ENCODE assay signal across 11 cellular contexts in genomic region chr15:31359722-31360111, GRCh38. TPM values are rescaled to one million over a fixed set of nuclear protein-coding genes. Genes with fewer than 3 reads are reported as not detected.
DNase-seq lines count a peak whose midpoint lies in the region; ATAC-seq and TF ChIP-seq lines count a peak whose summit lies in the region.
"Had no signal": no experiment of that assay in that cellular context is flagged by ENCODE, and none has a peak within 500 bp of the region (broad histone marks: within the 10 kb centered on the region; RNA-seq: fewer than 3 reads in every experiment).

No MANE protein-coding gene starts in this region.

- 49 to 54% (median 49%) methylated on average over 7 of the region's 7 CpGs for WGBS in psoas muscle, 3 donors
- WGBS in GM23248 (ENCODE audit: low coverage in 1 of 2, low lambda C conversion rate in 2 of 2, missing lambda C conversion rate in 2 of 2), 2 experiments: 58 to 62% methylated on average over 7 of the region's 7 CpGs

- H3K9me3 Mint-ChIP-seq in dendritic cell treated with granulocyte-macrophage colony-stimulating factor and Interleukin-4, amounts not matched to agents 40 ng/mL and 50 ng/mL, for 4 days: no peaks in the 10 kb centered on the region
- H3K9me3 Mint-ChIP-seq: endodermal cell had no signal

- no peak for TF ChIP-seq CTCF in psoas muscle (IDR thresholded peaks at IDR 0.05)

- H3K27ac Mint-ChIP-seq in dendritic cell treated with granulocyte-macrophage colony-stimulating factor and Interleukin-4, amounts not matched to agents 40 ng/mL and 50 ng/mL, for 4 days: peak overlapping the region; percentile 61
- H3K27ac Mint-ChIP-seq: endodermal cell had no signal

- no peaks in the 10 kb centered on the region for H3K9me2 ChIP-seq in GM23248 (ENCODE audit: insufficient read depth)

- no peak overlapping the region for H3K4me3 ChIP-seq in psoas muscle
- no peak overlapping the region for H3K4me3 ChIP-seq in GM23248
- H3K4me3 ChIP-seq: MG63 had no signal

- H3K9ac ChIP-seq in GM23248: no peak overlapping the region

- no peaks in the 10 kb centered on the region for H3F3A ChIP-seq in GM23248 (ENCODE audit: insufficient read depth)

- H2AFZ ChIP-seq in GM23248: no peak overlapping the region

- H3K36me3 Mint-ChIP-seq in dendritic cell treated with granulocyte-macrophage colony-stimulating factor and Interleukin-4, amounts not matched to agents 40 ng/mL and 50 ng/mL, for 4 days (ENCODE audit: low read depth): peaks cover 63% of the 10 kb centered on the region

- H3K36me3 ChIP-seq in psoas muscle (ENCODE audit: insufficient read depth in 1 of 2, low read depth in 1 of 2) (no peaks in the 10 kb centered on the region), GM23248 (ENCODE audit: low read depth) (no peaks in the 10 kb centered on the region)

- in situ Hi-C loops in GM23248 (cut with MboI): no loop called here

- intact Hi-C loops in dendritic cell treated with granulocyte-macrophage colony-stimulating factor and Interleukin-4, amounts not matched to agents 40 ng/mL and 50 ng/mL, for 4 days (cut with micrococcal nuclease): loop anchor here (5.0 to 10.0 kb wide), 2 partner anchors 38 to 125 kb away; no protein-coding TSS in a partner anchor
- intact Hi-C loops in psoas muscle (cut with DNase I): loop anchor here in 1 of 2 donors (5.0 kb wide), 1 partner anchor 38 kb away; no protein-coding TSS in a partner anchor

- no peaks in the 10 kb centered on the region for H4K20me1 ChIP-seq in GM23248 (ENCODE audit: insufficient read depth)

- peaks cover 100% of the 10 kb centered on the region for H3K4me1 Mint-ChIP-seq in dendritic cell treated with granulocyte-macrophage colony-stimulating factor and Interleukin-4, amounts not matched to agents 40 ng/mL and 50 ng/mL, for 4 days (ENCODE audit: low read depth)

- DNase-seq in DMS53 (lab: John Stamatoyannopoulos, UW) (peak; percentile 28), DMS53 treated with DMSO at 0.1 percent for 48 hours (lab: John Stamatoyannopoulos, UW; ENCODE audit: unreplicated experiment) (no peak), NCI-H69 (lab: John Stamatoyannopoulos, UW) (peak; percentile 55), psoas muscle (no peak), 8988T (no peak), GM23248 (no peak)
- DNase-seq in stimulated activated CD4-positive, alpha-beta T cell treated with anti-CD3 and anti-CD28 coated beads, Interleukin-4, amount 100 ng/mL, for 1 hour: no peak
- DNase-seq: activated CD4-positive, alpha-beta T cell treated with anti-CD3 and anti-CD28 coated beads, Interleukin-2, amount 50 U/mL, for 4 hours; endodermal cell; MG63 had no signal

- peak overlapping the region; percentile 5 for H3K4me3 Mint-ChIP-seq in dendritic cell treated with granulocyte-macrophage colony-stimulating factor and Interleukin-4, amounts not matched to agents 40 ng/mL and 50 ng/mL, for 4 days
- H3K4me3 Mint-ChIP-seq: endodermal cell had no signal

- no peaks in the 10 kb centered on the region for H3K27me3 Mint-ChIP-seq in dendritic cell treated with granulocyte-macrophage colony-stimulating factor and Interleukin-4, amounts not matched to agents 40 ng/mL and 50 ng/mL, for 4 days

- H3K27me3 ChIP-seq in psoas muscle (ENCODE audit: insufficient read depth in 3 of 3, low read length in 2 of 3) (no peaks in the 10 kb centered on the region), GM23248 (replicated peaks; ENCODE audit: insufficient read depth) (no peaks in the 10 kb centered on the region)
- H3K27me3 ChIP-seq: MG63 had no signal

- no peak overlapping the region for H3K4me2 ChIP-seq in GM23248 (ENCODE audit: unreplicated experiment)

- H3K4me1 ChIP-seq in psoas muscle (peaks cover 94% of the 10 kb centered on the region), GM23248 (ENCODE audit: insufficient read depth) (0 out of 2 replicates have a peak, but pooled peaks cover 11% of the 10 kb centered on the region)

- peaks cover 100% of the 10 kb centered on the region for H3K79me2 ChIP-seq in GM23248 (ENCODE audit: insufficient read depth)

- peak in 1 of 4 donors; percentile 3 for ATAC-seq in psoas muscle

- peak overlapping the region; percentile 89 for H3K27ac ChIP-seq in psoas muscle
- no peak overlapping the region for H3K27ac ChIP-seq in GM23248

- H3K9me3 ChIP-seq in psoas muscle: no peaks in the 10 kb centered on the region
- H3K9me3 ChIP-seq in GM23248 (ENCODE audit: low read depth): no peaks in the 10 kb centered on the region
- H3K9me3 ChIP-seq: MG63 had no signal

RNA-seq across cellular contexts. Expression of gene KLF13, which starts 33.1 kb away (rescaled TPM):
- total RNA-seq in psoas muscle: 10 to 100 TPM; 11.9 to 45.6 (median 25.2) TPM
- polyA plus RNA-seq in psoas muscle (10 to 100 TPM; 14.5 to 29.0 (median 20.4) TPM), GM23248 (2016; fragmentation: Nextera tagmentation; extraction: Ambion mirVana) (8.0 and 9.1 TPM in 2 replicates)
- 27.8 and 38.9 TPM in 2 replicates for total RNA-seq in GM23248 (2014; rRNA removed; shearing (Covaris generic))

Comparison
In these comparisons a context has a peak if more than half of its experiments do, and no peak if none do; other contexts are left out.
1. DNase-seq: peak in DMS53 (single experiment) and NCI-H69 (single experiment); none in DMS53 treated with DMSO at 0.1 percent for 48 hours (single experiment), psoas muscle (0 of 2), 8988T (single experiment), stimulated activated CD4-positive, alpha-beta T cell treated with anti-CD3 and anti-CD28 coated beads, Interleukin-4, amount 100 ng/mL, for 1 hour (single experiment) and GM23248 (single experiment).